Comparison of ENCODE assay signal across 20 cellular contexts in the genomic region with DNA sequence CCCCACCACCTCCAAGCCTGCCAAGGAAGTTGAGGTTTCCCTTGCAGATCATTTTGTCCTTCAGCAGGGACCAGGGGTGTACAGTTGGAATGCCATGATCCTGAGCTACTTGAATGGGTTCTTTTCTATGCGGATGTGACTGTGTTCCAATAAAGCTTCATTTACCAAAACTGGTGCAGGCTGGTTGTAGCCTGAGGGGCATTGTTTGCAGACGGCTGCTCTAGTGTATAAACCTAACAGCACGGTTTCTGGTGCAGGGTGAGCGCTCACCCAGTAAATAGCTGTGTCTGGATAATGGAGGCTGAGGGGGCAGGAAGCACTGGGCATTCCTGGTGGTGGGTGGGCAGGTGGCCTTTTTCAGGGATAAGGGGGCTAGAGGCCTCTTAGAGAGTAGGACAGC.
A peak's percentile ranks its signal among the peaks of the same experiment; 100 is the strongest.
DNase-seq lines count a peak whose midpoint lies in the region; ATAC-seq, FAIRE-seq and TF ChIP-seq lines count a peak whose summit lies in the region.
"Had no signal": no experiment of that assay in that cellular context is flagged by ENCODE, and none has a peak within 500 bp of the region (broad histone marks: within the 10 kb centered on the region; RNA-seq: fewer than 3 reads in every experiment).

No MANE protein-coding gene starts in this region.

- no peak overlapping the region for H2BK120ac ChIP-seq in H1 (replicated peaks; ENCODE audit: low read depth, low read length)

- H4K8ac ChIP-seq in H1 (ENCODE audit: extremely low read depth, insufficient read depth, low read length): no peak overlapping the region; the same call in 1 of the 2 replicates

- ATAC-seq in HG03521 (IDR thresholded peaks at IDR 0.05; ENCODE audit: unreplicated experiment): no peak
- ATAC-seq: activated CD4-positive, CD25-positive, alpha-beta regulatory T cell treated with anti-CD3 and anti-CD28 coated beads, Interleukin-2, amount 50 U/mL, for 24 hours; activated CD8-positive, alpha-beta T cell treated with anti-CD3 and anti-CD28 coated beads, Interleukin-2, amount 10 ng/mL, durations not matched to agents 7 days and 5 days; K562; sciatic nerve had no signal

- no peak overlapping the region for H3K23ac ChIP-seq in H1 (ENCODE audit: insufficient read length)

- no peak overlapping the region for H2AFZ ChIP-seq in H1 (ENCODE audit: low read length)

- no peak overlapping the region for H3K4ac ChIP-seq in H1 (replicated peaks; ENCODE audit: insufficient read length, low read depth, low read length)

- no peak overlapping the region for H3K18ac ChIP-seq in H1 (ENCODE audit: extremely low read depth, low read length)

- no peak overlapping the region for H2BK5ac ChIP-seq in H1 (ENCODE audit: low read depth, low read length)

- H4K5ac ChIP-seq in H1 (ENCODE audit: insufficient read length, low read depth, low read length): no peak overlapping the region

- H3K4me3 ChIP-seq in BLaER1: no peak overlapping the region
- no peak overlapping the region for H3K4me3 ChIP-seq in H1 (ENCODE audit: extremely low read depth in 1 of 4, insufficient read depth in 2 of 4, low read depth in 3 of 4, low read length in 4 of 4)
- H3K4me3 ChIP-seq: K562 had no signal

- H2BK12ac ChIP-seq in H1 (ENCODE audit: low read depth, low read length): no peak overlapping the region

- CTCF ChIA-PET in H1 (lab: Charles Lee; ENCODE audit: partially characterized antibody): interaction anchor here (1.0 to 8.3 kb wide), 4 partner anchors 14 to 21 kb away, joined by 4 to 41 read pairs (median 6); no protein-coding TSS in a partner anchor

- WGBS in H1 (ENCODE audit: extremely low coverage in 1 of 2, insufficient coverage in 1 of 2, insufficient read length in 1 of 2, insufficient replicate concordance in 2 of 2, low coverage in 1 of 2, low lambda C conversion rate in 2 of 2, missing lambda C conversion rate in 1 of 2), 2 experiments: 92% methylated on average over 4 of the region's 4 CpGs; no CpG with 5 or more reads in 1 of the 2 experiments

- H3K36me3 ChIP-seq in BLaER1 (peaks cover 10% of the 10 kb centered on the region; the same call in 1 of the 2 replicates), H1 (ENCODE audit: control insufficient read depth in 2 of 4, insufficient read depth in 4 of 4, low read length in 3 of 4) (0 out of 8 replicates have a peak, but pooled peaks cover 0 to under 1% (median under 1%) of the 10 kb centered on the region in 4 experiments)

- TF ChIP-seq RAD21 in H1 (IDR thresholded peaks at IDR 0.05 in 1 of 2, conservative IDR thresholded peaks at IDR 0.05 in 1 of 2; ENCODE audit: low read depth in 2 of 2, low read length in 2 of 2): no peak

- no peak overlapping the region for H2AK5ac ChIP-seq in H1 (ENCODE audit: low read depth, low read length)

- TF ChIP-seq POLR2A in H1 (IDR thresholded peaks at IDR 0.05; ENCODE audit: control extremely low read depth in 1 of 2, low read depth in 2 of 2, low read length in 2 of 2): no peak

- 0 out of 2 replicates have a peak overlapping the region, but pooled peaks have one; percentile 22 for H3K9ac ChIP-seq in BLaER1
- H3K9ac ChIP-seq in H1 (replicated peaks in 1 of 4; ENCODE audit: extremely low read depth in 1 of 4, low read depth in 3 of 4, low read length in 3 of 4): no peak overlapping the region

- peaks cover 11% of the 10 kb centered on the region; the same call in 1 of the 2 replicates for H4K20me1 ChIP-seq in BLaER1
- H4K20me1 ChIP-seq in H1 (replicated peaks in 1 of 2; ENCODE audit: control insufficient read depth in 1 of 2, insufficient read depth in 2 of 2, low read length in 2 of 2): peaks cover 7 to 9% of the 10 kb centered on the region in 2 experiments

- H3K56ac ChIP-seq in H1 (replicated peaks; ENCODE audit: insufficient read length, low read depth, low read length): no peak overlapping the region

- TF ChIP-seq EP300 in H1 (IDR thresholded peaks at IDR 0.05; ENCODE audit: borderline replicate concordance in 1 of 2, low read depth in 2 of 2, low read length in 2 of 2): no peak

- no peak overlapping the region for H2BK20ac ChIP-seq in H1 (ENCODE audit: low read length)

- H3K27me3 ChIP-seq in BLaER1: no peaks in the 10 kb centered on the region
- H3K27me3 ChIP-seq in H1 (replicated peaks in 1 of 4; ENCODE audit: control insufficient read depth in 3 of 4, extremely low read depth in 1 of 4, insufficient read depth in 3 of 4, low read length in 3 of 4): no peaks in the 10 kb centered on the region

- H3K9me3 ChIP-seq in BLaER1: no peaks in the 10 kb centered on the region
- H3K9me3 ChIP-seq in H1 (ENCODE audit: insufficient read depth in 2 of 2, low read depth in 1 of 2, low read length in 1 of 2): no peaks in the 10 kb centered on the region

- H3K23me2 ChIP-seq in H1 (ENCODE audit: low read depth, low read length): no peaks in the 10 kb centered on the region

- no peak overlapping the region for H2BK15ac ChIP-seq in H1 (ENCODE audit: low read length)

- H3K27ac ChIP-seq in BLaER1: peak overlapping the region; percentile 51
- no peak overlapping the region for H3K27ac ChIP-seq in H1 (ENCODE audit: low read depth, low read length)

- TF ChIP-seq CTCF in H1 (IDR thresholded peaks at IDR 0.05; ENCODE audit: control extremely low read depth in 1 of 3, insufficient read depth in 1 of 3, low read depth in 1 of 3, low read length in 3 of 3): no peak

- DNase-seq in NCI-H2029 treated with DMSO at 0.1 percent for 48 hours (lab: John Stamatoyannopoulos, UW) (peak; percentile 70), H1 (ENCODE audit: low read depth in 1 of 2, low spot score in 2 of 2) (no peak), medulla oblongata (ENCODE audit: extremely low spot score) (peak; percentile 34), NOMO-1 treated with DMSO at 0.1 percent for 48 hours (lab: John Stamatoyannopoulos, UW; ENCODE audit: unreplicated experiment) (no peak)
- DNase-seq in activated CD8-positive, alpha-beta memory T cell treated with anti-CD3 and anti-CD28 coated beads, Interleukin-2, amount 50 U/mL, for 4 hours: no peak
- DNase-seq in activated CD8-positive, alpha-beta memory T cell treated with anti-CD3 and anti-CD28 coated beads, Interleukin-2, amount 50 U/mL, for 48 hours: no peak
- DNase-seq: ACHN; activated CD8-positive, alpha-beta T cell treated with anti-CD3 and anti-CD28 coated beads, Interleukin-2, amount 10 ng/mL, durations not matched to agents 7 days and 5 days; activated naive CD4-positive, alpha-beta T cell treated with anti-CD3 and anti-CD28 coated beads for 36 hours; activated T-cell treated with anti-CD3 and anti-CD28 coated beads, Interleukin-2, amount 50 U/mL, for 48 hours; CD4-positive, CD25-positive, alpha-beta regulatory T cell; DMS 273 treated with DMSO at 0.1 percent for 48 hours; NCI-H187; NCI-H510A; stimulated activated CD4-positive, alpha-beta T cell treated with anti-CD3 and anti-CD28 coated beads, Interleukin-15, amount 100 ng/mL, for 24 hours had no signal

- H3K79me1 ChIP-seq in H1 (ENCODE audit: low read depth, low read length): no peaks in the 10 kb centered on the region

- no peak overlapping the region for H3K14ac ChIP-seq in H1 (ENCODE audit: insufficient read length)

- POLR2A ChIA-PET in H1 (lab: Charles Lee; ENCODE audit: partially characterized antibody): interaction anchor here (1.2 kb wide), 1 partner anchor 10 kb away, joined by 3 read pairs; no protein-coding TSS in a partner anchor

- H4K91ac ChIP-seq in H1 (replicated peaks; ENCODE audit: insufficient read length, low read length): no peak overlapping the region

- H3K4me1 ChIP-seq in BLaER1 (peaks cover 85% of the 10 kb centered on the region), H1 (replicated peaks in 1 of 4; ENCODE audit: control insufficient read depth in 3 of 4, insufficient read depth in 4 of 4, low read length in 3 of 4) (peaks cover 0 to 8% (median 5%) of the 10 kb centered on the region in 4 experiments; a peak in 5 of 7 replicates)

- H3K4me2 ChIP-seq in BLaER1 (peak overlapping the region; percentile 69), H1 (ENCODE audit: insufficient read depth in 1 of 2, low read depth in 2 of 2, low read length in 2 of 2) (no peak overlapping the region)

- FAIRE-seq in H1 (lab: Jason Lieb, UNC): peak; percentile 13
- FAIRE-seq: K562 had no signal

- no peaks in the 10 kb centered on the region for H3K79me2 ChIP-seq in H1 (ENCODE audit: control insufficient read depth in 1 of 2, insufficient read depth in 2 of 2, low read length in 2 of 2)

TF ChIP-seq in H1, 55 proteins besides CTCF, POLR2A, EP300 and RAD21:
- TF ChIP-seq GTF2F1 (IDR thresholded peaks at IDR 0.05; ENCODE audit: borderline replicate concordance, low read depth, low read length) (no peak), RNF2 (IDR thresholded peaks at IDR 0.05; ENCODE audit: borderline replicate concordance, low read depth, low read length, missing control alignments, poor library complexity, severe bottlenecking) (no peak)

Comparison
In these comparisons a context has a peak if more than half of its experiments do, and no peak if none do; other contexts are left out.
1. DNase-seq: peak in NCI-H2029 treated with DMSO at 0.1 percent for 48 hours (single experiment) and medulla oblongata (single experiment); none in H1 (0 of 2), activated CD8-positive, alpha-beta memory T cell treated with anti-CD3 and anti-CD28 coated beads, Interleukin-2, amount 50 U/mL, for 4 hours (single experiment), activated CD8-positive, alpha-beta memory T cell treated with anti-CD3 and anti-CD28 coated beads, Interleukin-2, amount 50 U/mL, for 48 hours (single experiment) and NOMO-1 treated with DMSO at 0.1 percent for 48 hours (single experiment).